ENCODE assay signal across 13 cellular contexts in genomic region chr16:75293746-75294145, GRCh38. TPM values are rescaled to one million over a fixed set of nuclear protein-coding genes. Genes with fewer than 3 reads are reported as not detected.
"Had no signal": no experiment of that assay in that cellular context is flagged by ENCODE, and none has a peak within 500 bp of the region (broad histone marks: within the 10 kb centered on the region; RNA-seq: fewer than 3 reads in every experiment).

No MANE protein-coding gene starts in this region.

- H3K27me3 ChIP-seq: right atrium auricular region, suprapubic skin, upper lobe of left lung had no signal

- H3K27ac Mint-ChIP-seq: activated CD4-positive, alpha-beta memory T cell treated with anti-CD3 and anti-CD28 coated beads, Interleukin-2, amount 10 ng/mL, durations not matched to agents 7 days and 5 days; activated naive CD8-positive, alpha-beta T cell treated with anti-CD3 and anti-CD28 coated beads, Interleukin-2, amount 50 U/mL, for 24 hours; effector memory CD8-positive, alpha-beta T cell had no signal

- H3K9me3 Mint-ChIP-seq: activated CD4-positive, alpha-beta memory T cell treated with anti-CD3 and anti-CD28 coated beads, Interleukin-2, amount 10 ng/mL, durations not matched to agents 7 days and 5 days; activated naive CD8-positive, alpha-beta T cell treated with anti-CD3 and anti-CD28 coated beads, Interleukin-2, amount 50 U/mL, for 24 hours; effector memory CD8-positive, alpha-beta T cell had no signal

- H3K4me3 Mint-ChIP-seq: activated CD4-positive, alpha-beta memory T cell treated with anti-CD3 and anti-CD28 coated beads, Interleukin-2, amount 10 ng/mL, durations not matched to agents 7 days and 5 days; activated naive CD8-positive, alpha-beta T cell treated with anti-CD3 and anti-CD28 coated beads, Interleukin-2, amount 50 U/mL, for 24 hours; effector memory CD8-positive, alpha-beta T cell had no signal

- DNase-seq: activated CD4-positive, alpha-beta memory T cell treated with anti-CD3 and anti-CD28 coated beads, Interleukin-2, amount 10 ng/mL, durations not matched to agents 7 days and 5 days; activated CD8-positive, alpha-beta memory T cell treated with anti-CD3 and anti-CD28 coated beads, Interleukin-2, amount 50 U/mL, for 48 hours; activated naive CD4-positive, alpha-beta T cell; activated naive CD8-positive, alpha-beta T cell treated with anti-CD3 and anti-CD28 coated beads, Interleukin-2, amount 50 U/mL, for 24 hours; effector memory CD8-positive, alpha-beta T cell; erythroblast; left ventricle myocardium superior; stimulated activated CD4-positive, alpha-beta T cell treated with anti-CD3 and anti-CD28 coated beads, Interleukin-2, amount 100 ng/mL, for 24 hours; stimulated activated naive CD4-positive, alpha-beta T cell; T-helper 9 cell; upper lobe of left lung had no signal

- H3K27ac ChIP-seq: right atrium auricular region, suprapubic skin, upper lobe of left lung had no signal

- H3K4me3 ChIP-seq: right atrium auricular region, suprapubic skin, upper lobe of left lung had no signal

- ATAC-seq: activated naive CD8-positive, alpha-beta T cell treated with anti-CD3 and anti-CD28 coated beads, Interleukin-2, amount 50 U/mL, for 24 hours; effector memory CD8-positive, alpha-beta T cell; left ventricle myocardium superior had no signal

RNA-seq across cellular contexts. Expression of gene BCAR1, which starts 42.3 kb away (rescaled TPM):
- total RNA-seq: activated CD4-positive, alpha-beta memory T cell treated with anti-CD3 and anti-CD28 coated beads, Interleukin-2, amount 10 ng/mL, durations not matched to agents 7 days and 5 days had no signal
